In the genomic region with DNA sequence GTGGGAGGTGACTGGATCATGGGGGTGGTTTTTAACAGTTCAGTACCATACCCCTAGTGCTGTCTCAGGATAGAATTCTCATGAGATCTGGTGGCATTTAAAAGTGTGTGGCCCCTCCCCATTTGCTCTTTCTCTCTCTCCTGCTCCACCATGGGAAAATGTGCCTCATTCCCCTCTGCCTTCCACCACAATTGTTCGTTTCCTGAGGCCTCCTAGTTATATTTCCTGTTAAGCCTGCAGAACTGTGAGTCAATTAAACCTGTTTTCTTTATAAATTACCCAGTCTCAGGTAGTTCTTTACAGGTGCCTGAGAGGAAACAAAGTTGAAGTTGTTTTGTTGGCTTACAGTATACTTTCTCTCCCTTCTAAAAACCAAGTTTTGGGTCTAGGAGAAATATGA, we compare ENCODE assay signal across 29 cellular contexts.
"Had no signal": no experiment of that assay in that cellular context is flagged by ENCODE, and none has a peak within 500 bp of the region (broad histone marks: within the 10 kb centered on the region; RNA-seq: fewer than 3 reads in every experiment).

No MANE protein-coding gene starts in this region.

- H3K36me3 ChIP-seq: left lung, sigmoid colon, thoracic aorta, vagina had no signal

- H3K9me3 ChIP-seq: body of pancreas, left lung, sigmoid colon, thoracic aorta, vagina had no signal

- H3K4me1 ChIP-seq: left lung, sigmoid colon, vagina had no signal

- H3K27me3 Mint-ChIP-seq: dendritic cell treated with granulocyte-macrophage colony-stimulating factor and Interleukin-4, amounts not matched to agents 40 ng/mL and 50 ng/mL, for 4 days had no signal

- H3K9me3 Mint-ChIP-seq: activated CD4-positive, alpha-beta memory T cell treated with anti-CD3 and anti-CD28 coated beads, Interleukin-2, amount 10 ng/mL, durations not matched to agents 7 days and 5 days; activated CD4-positive, alpha-beta T cell treated with anti-CD3 and anti-CD28 coated beads, Interleukin-2, amount 10 ng/mL, durations not matched to agents 24 days and 14 days; activated naive CD4-positive, alpha-beta T cell treated with anti-CD3 and anti-CD28 coated beads, Interleukin-2, amount 10 ng/mL, durations not matched to agents 7 days and 5 days; activated T-cell treated with anti-CD3 and anti-CD28 coated beads, Interleukin-2, amount 50 U/mL, for 72 hours; dendritic cell treated with granulocyte-macrophage colony-stimulating factor and Interleukin-4, amounts not matched to agents 40 ng/mL and 50 ng/mL, for 4 days; immature natural killer cell; neural crest cell; type B pancreatic cell had no signal

- DNase-seq: activated CD4-positive, alpha-beta memory T cell treated with anti-CD3 and anti-CD28 coated beads, Interleukin-2, amount 10 ng/mL, durations not matched to agents 7 days and 5 days; activated CD4-positive, alpha-beta T cell treated with anti-CD3 and anti-CD28 coated beads, Interleukin-2, amount 10 ng/mL, durations not matched to agents 24 days and 14 days; activated effector memory CD4-positive, alpha-beta T cell treated with anti-CD3 and anti-CD28 coated beads, Interleukin-2, amount 50 U/mL, for 16 hours; activated naive CD4-positive, alpha-beta T cell treated with anti-CD3 and anti-CD28 coated beads, Interleukin-2, amount 10 ng/mL, durations not matched to agents 7 days and 5 days; activated T-cell treated with anti-CD3 and anti-CD28 coated beads, Interleukin-2, amount 50 U/mL, for 72 hours; anterior cingulate cortex; body of pancreas; caudate nucleus; effector CD8-positive, alpha-beta T cell; foreskin keratinocyte; glutamatergic neuron; immature natural killer cell; left lung; naive thymus-derived CD4-positive, alpha-beta T cell; posterior cingulate gyrus; retina; sigmoid colon; stimulated activated CD4-positive, alpha-beta T cell treated with anti-CD3 and anti-CD28 coated beads, Interleukin-4, amount 100 ng/mL, for 1 hour; stimulated activated naive CD4-positive, alpha-beta T cell had no signal

- ATAC-seq: activated CD4-positive, CD25-positive, alpha-beta regulatory T cell treated with anti-CD3 and anti-CD28 coated beads, Interleukin-2, amount 50 U/mL, for 24 hours; activated T-cell treated with anti-CD3 and anti-CD28 coated beads, Interleukin-2, amount 50 U/mL, for 72 hours; body of pancreas; foreskin keratinocyte; naive thymus-derived CD4-positive, alpha-beta T cell had no signal

- H3K27ac Mint-ChIP-seq: activated CD4-positive, alpha-beta memory T cell treated with anti-CD3 and anti-CD28 coated beads, Interleukin-2, amount 10 ng/mL, durations not matched to agents 7 days and 5 days; activated CD4-positive, alpha-beta T cell treated with anti-CD3 and anti-CD28 coated beads, Interleukin-2, amount 10 ng/mL, durations not matched to agents 24 days and 14 days; activated naive CD4-positive, alpha-beta T cell treated with anti-CD3 and anti-CD28 coated beads, Interleukin-2, amount 10 ng/mL, durations not matched to agents 7 days and 5 days; activated T-cell treated with anti-CD3 and anti-CD28 coated beads, Interleukin-2, amount 50 U/mL, for 72 hours; dendritic cell treated with granulocyte-macrophage colony-stimulating factor and Interleukin-4, amounts not matched to agents 40 ng/mL and 50 ng/mL, for 4 days; immature natural killer cell; naive thymus-derived CD4-positive, alpha-beta T cell; T-helper 1 cell treated with Interleukin-12 subunit alpha and Interleukin-12 subunit beta and Interleukin-4 antibody, amounts not matched to agents 30 μg/mL and 1 μg/mL, for 36 hours; type B pancreatic cell had no signal

- H3K27ac ChIP-seq: body of pancreas, epithelial cell of prostate, foreskin keratinocyte, hepatocyte, left lung, sigmoid colon, thoracic aorta, vagina had no signal

- H3K4me1 Mint-ChIP-seq: neural crest cell had no signal

- H3K4me3 Mint-ChIP-seq: activated CD4-positive, alpha-beta memory T cell treated with anti-CD3 and anti-CD28 coated beads, Interleukin-2, amount 10 ng/mL, durations not matched to agents 7 days and 5 days; activated CD4-positive, alpha-beta T cell treated with anti-CD3 and anti-CD28 coated beads, Interleukin-2, amount 10 ng/mL, durations not matched to agents 24 days and 14 days; activated naive CD4-positive, alpha-beta T cell treated with anti-CD3 and anti-CD28 coated beads, Interleukin-2, amount 10 ng/mL, durations not matched to agents 7 days and 5 days; activated T-cell treated with anti-CD3 and anti-CD28 coated beads, Interleukin-2, amount 50 U/mL, for 72 hours; dendritic cell treated with granulocyte-macrophage colony-stimulating factor and Interleukin-4, amounts not matched to agents 40 ng/mL and 50 ng/mL, for 4 days; immature natural killer cell; naive thymus-derived CD4-positive, alpha-beta T cell; neural crest cell; T-helper 1 cell treated with Interleukin-12 subunit alpha and Interleukin-12 subunit beta and Interleukin-4 antibody, amounts not matched to agents 30 μg/mL and 1 μg/mL, for 36 hours; type B pancreatic cell had no signal

- H3K4me3 ChIP-seq: body of pancreas, hepatocyte, left lung, lung, sigmoid colon, thoracic aorta, vagina had no signal

- H3K36me3 Mint-ChIP-seq: activated naive CD4-positive, alpha-beta T cell treated with anti-CD3 and anti-CD28 coated beads, Interleukin-2, amount 10 ng/mL, durations not matched to agents 7 days and 5 days; immature natural killer cell; naive thymus-derived CD4-positive, alpha-beta T cell; type B pancreatic cell had no signal

- H3K27me3 ChIP-seq: body of pancreas, foreskin keratinocyte, sigmoid colon, vagina had no signal
